ENCODE assay signal across 15 cellular contexts in genomic region chr16:366476-366875, GRCh38. TPM values are rescaled to one million over a fixed set of nuclear protein-coding genes. Genes with fewer than 3 reads are reported as not detected.
DNase-seq lines count a peak whose midpoint lies in the region; ATAC-seq, FAIRE-seq and TF ChIP-seq lines count a peak whose summit lies in the region.
"Had no signal": no experiment of that assay in that cellular context is flagged by ENCODE, and none has a peak within 500 bp of the region (broad histone marks: within the 10 kb centered on the region; RNA-seq: fewer than 3 reads in every experiment).

No MANE protein-coding gene starts in this region.

- no peak for FAIRE-seq in HepG2 (lab: Jason Lieb, UNC)
- FAIRE-seq: A204.1 had no signal

- POLR2A ChIA-PET in HepG2 (lab: Yijun Ruan, JAX): interaction anchor here (1.5 kb wide), 1 partner anchor 35 kb away, joined by 4 read pairs; the partner anchor contains the start of gene DECR2

- no peak for TF ChIP-seq CTCF in HepG2 (CRISPR knock-in tag; IDR thresholded peaks at IDR 0.05)
- TF ChIP-seq CTCF in right lobe of liver (IDR thresholded peaks at IDR 0.05): no peak
- TF ChIP-seq CTCF in RWPE2 (IDR thresholded peaks at IDR 0.05; ENCODE audit: poor library complexity, severe bottlenecking): no peak
- TF ChIP-seq CTCF in neural crest cell (conservative IDR thresholded peaks at IDR 0.05): no peak
- no peak for TF ChIP-seq CTCF in foreskin fibroblast (IDR thresholded peaks at IDR 0.05; ENCODE audit: low read depth, low read length)

- H3K9ac ChIP-seq in HepG2 (ENCODE audit: insufficient read depth, low read depth, low read length): no peak overlapping the region

- peaks cover 6% of the 10 kb centered on the region for H3K79me2 ChIP-seq in HepG2 (ENCODE audit: insufficient read depth, low read length)

- no peak overlapping the region for H3K27ac ChIP-seq in HepG2 (ENCODE audit: extremely low read length, insufficient read depth, low read length)
- H3K27ac ChIP-seq in right lobe of liver: no peak overlapping the region
- no peak overlapping the region for H3K27ac ChIP-seq in RWPE2 (ENCODE audit: poor library complexity, severe bottlenecking)

- no peaks in the 10 kb centered on the region for H3K9me3 Mint-ChIP-seq in neural crest cell
- H3K9me3 Mint-ChIP-seq: CD8-positive, alpha-beta memory T cell had no signal

- H3K27me3 ChIP-seq in HepG2 (ENCODE audit: control insufficient read depth in 1 of 2, insufficient read depth in 2 of 2, low read length in 2 of 2) (peaks cover 1 to 13% of the 10 kb centered on the region in 2 experiments; a peak in 4 of 5 replicates), right lobe of liver (no peaks in the 10 kb centered on the region), RWPE2 (ENCODE audit: insufficient read depth, poor library complexity, severe bottlenecking) (no peaks in the 10 kb centered on the region)

- H3K36me3 Mint-ChIP-seq in neural crest cell (ENCODE audit: low read depth): no peaks in the 10 kb centered on the region

- peaks cover 9% of the 10 kb centered on the region for H3K27me3 Mint-ChIP-seq in neural crest cell (ENCODE audit: low read depth)

- DNase-seq in HepG2 (ENCODE audit: low spot score) (no peak), right lobe of liver (no peak), RWPE2 (ENCODE audit: low spot score) (peak; percentile 51), neural crest cell (ENCODE audit: low read depth, low spot score) (no peak), SK-N-DZ (ENCODE audit: low spot score) (no peak), foreskin fibroblast (no peak)
- DNase-seq: BE2C; Caco-2; CD8-positive, alpha-beta memory T cell; DND-41; GDM1; HCEC 1CT; IMR-90 had no signal

- H3K4me3 ChIP-seq in HepG2 (replicated peaks in 1 of 3; ENCODE audit: insufficient read depth in 1 of 3, low read depth in 2 of 3, low read length in 3 of 3) (no peak overlapping the region), right lobe of liver (no peak overlapping the region), RWPE2 (ENCODE audit: severe bottlenecking) (no peak overlapping the region), foreskin fibroblast (ENCODE audit: low read depth in 1 of 2, low read length in 2 of 2) (no peak overlapping the region)

- H3K4me1 ChIP-seq in HepG2 (ENCODE audit: insufficient read depth, low read length) (peaks cover 65% of the 10 kb centered on the region), right lobe of liver (peaks cover 0 to 5% (median 2%) of the 10 kb centered on the region in 4 donors), RWPE2 (ENCODE audit: insufficient read depth, poor library complexity, severe bottlenecking) (peaks cover 2% of the 10 kb centered on the region)
- H3K4me1 ChIP-seq: Caco-2 had no signal

- TF ChIP-seq EP300 in HepG2 (IDR thresholded peaks at IDR 0.05; ENCODE audit: low read depth in 2 of 2, low read length in 2 of 2) (no peak), HepG2 (CRISPR knock-in tag; IDR thresholded peaks at IDR 0.05; ENCODE audit: borderline replicate concordance) (no peak)

- intact Hi-C loops in HepG2 (cut with micrococcal nuclease; ENCODE audit: unreplicated experiment) (no loop called here), right lobe of liver (cut with DNase I) (loop anchor here in 1 of 2 donors (10.0 kb wide), 1 partner anchor 132 kb away; the partner anchor contains the start of gene FAM234A)

- H4K20me1 ChIP-seq in HepG2 (ENCODE audit: insufficient read depth, low read length): no peaks in the 10 kb centered on the region

- H3K27ac Mint-ChIP-seq in neural crest cell (ENCODE audit: unreplicated experiment): no peak overlapping the region

- TF ChIP-seq POLR2A in HepG2 (IDR thresholded peaks at IDR 0.05; ENCODE audit: insufficient read depth in 1 of 2, low read depth in 2 of 2, low read length in 2 of 2): no peak
- no peak for TF ChIP-seq POLR2A in right lobe of liver (IDR thresholded peaks at IDR 0.05)

- in situ Hi-C loops in HepG2 (cut with HindIII; ENCODE audit: extremely low pct_ligation_motif_present, low pct_unique_long_range_greater_than_20kb): no loop called here

- CTCF ChIA-PET in HepG2 (lab: Yijun Ruan, JAX; ENCODE audit: low intra/inter-chr PET ratio, low total read pairs): no interaction called here

- H3K4me2 ChIP-seq in HepG2 (ENCODE audit: low read depth, low read length): no peak overlapping the region

- no peak for TF ChIP-seq RAD21 in HepG2 (CRISPR knock-in tag; IDR thresholded peaks at IDR 0.05)

- H3K4me3 Mint-ChIP-seq in neural crest cell: peak overlapping the region; percentile 67

- no peak for ATAC-seq in HepG2
- ATAC-seq in right lobe of liver: no peak
- ATAC-seq in RWPE2 (ENCODE audit: low read depth): no peak
- ATAC-seq in GM21515 (IDR thresholded peaks at IDR 0.05; ENCODE audit: unreplicated experiment): no peak

- no peak overlapping the region for H2AFZ ChIP-seq in HepG2 (ENCODE audit: low read length)

- peaks cover 14% of the 10 kb centered on the region for H3K4me1 Mint-ChIP-seq in neural crest cell

- H3K36me3 ChIP-seq in HepG2 (replicated peaks in 1 of 2; ENCODE audit: control insufficient read depth in 1 of 2, insufficient read depth in 2 of 2, low read length in 2 of 2) (peaks cover 5 to 23% of the 10 kb centered on the region in 2 experiments; a peak in 4 of 5 replicates), right lobe of liver (peaks cover 0 to 25% (median 0%) of the 10 kb centered on the region in 4 donors), RWPE2 (ENCODE audit: low read depth) (peaks cover 22% of the 10 kb centered on the region)

- 93% methylated on average over 8 of the region's 10 CpGs for WGBS in HepG2 (ENCODE audit: low lambda C conversion rate)
- WGBS in right lobe of liver (ENCODE audit: insufficient coverage, low coverage, low lambda C conversion rate, missing lambda C conversion rate): 100% methylated on average over 1 of the region's 10 CpGs

- no TSS peak for BruUV-seq in HepG2 (replicated peaks; lab: Mats Ljungman, UMichigan)

- H3K9me3 ChIP-seq in HepG2 (ENCODE audit: low read length): no peaks in the 10 kb centered on the region
- no peaks in the 10 kb centered on the region for H3K9me3 ChIP-seq in right lobe of liver
- H3K9me3 ChIP-seq in RWPE2 (ENCODE audit: severe bottlenecking): no peaks in the 10 kb centered on the region
- H3K9me3 ChIP-seq: BE2C, Caco-2 had no signal

RNA-seq across cellular contexts. Expression of gene MRPL28, which starts 3.9 kb away (rescaled TPM):
- 114 and 128 TPM in 2 replicates for total RNA-seq in HepG2 (2016; rRNA removed; fragmentation: Illumina TruSeq; extraction: Trizol)
- total RNA-seq in HepG2 (2016; cell fraction: cytosol; rRNA removed; fragmentation: Illumina TruSeq; extraction: Trizol; ENCODE audit: low read depth): 30.5 and 32.3 TPM in 2 replicates
- total RNA-seq in HepG2 (2016; cell fraction: insoluble cytoplasmic fraction; rRNA removed; fragmentation: Illumina TruSeq; extraction: Trizol): 115 and 131 TPM in 2 replicates
- total RNA-seq in HepG2 (2016; cell fraction: membrane; rRNA removed; fragmentation: Illumina TruSeq; extraction: Trizol): 36.8 and 38.6 TPM in 2 replicates
- 35.6 and 38.6 TPM in 2 replicates for total RNA-seq in HepG2 (2016; cell fraction: nucleus; rRNA removed; fragmentation: Illumina TruSeq; extraction: Trizol)
- polyA plus RNA-seq in HepG2 (2011; rRNA removed): 121 and 135 TPM in 2 replicates
- 141 and 211 TPM in 2 replicates for polyA plus RNA-seq in HepG2 (2011; cell fraction: cytosol; rRNA removed)
- polyA plus RNA-seq in HepG2 (2011; cell fraction: nucleus; rRNA removed): 65.0 and 69.2 TPM in 2 replicates
- 50.0 and 56.2 TPM in 2 replicates for polyA plus RNA-seq in HepG2 (2012)
- polyA plus RNA-seq in HepG2 (2016; cell fraction: cytosol; fragmentation: Illumina TruSeq; extraction: Trizol; ENCODE audit: low read depth): 35.7 and 36.6 TPM in 2 replicates
- polyA plus RNA-seq in HepG2 (2016; cell fraction: insoluble cytoplasmic fraction; fragmentation: Illumina TruSeq; extraction: Trizol; ENCODE audit: low read depth): 162 and 166 TPM in 2 replicates
- polyA plus RNA-seq in HepG2 (2016; cell fraction: membrane; fragmentation: Illumina TruSeq; extraction: Trizol; ENCODE audit: low read depth): 35.5 and 36.2 TPM in 2 replicates
- polyA plus RNA-seq in HepG2 (2016; cell fraction: nucleus; fragmentation: Illumina TruSeq; extraction: Trizol; ENCODE audit: insufficient read depth, low read depth): 85.4 and 90.0 TPM in 2 replicates
- 51.3 and 73.8 TPM in 2 replicates for polyA minus RNA-seq in HepG2 (2011; rRNA and poly(A)+ RNA removed; ENCODE audit: low replicate concordance)
- 29.4 and 29.5 TPM in 2 replicates for polyA minus RNA-seq in HepG2 (2011; cell fraction: cytosol; rRNA and poly(A)+ RNA removed)
- polyA minus RNA-seq in HepG2 (2011; cell fraction: nucleus; rRNA and poly(A)+ RNA removed): 10.2 and 13.2 TPM in 2 replicates
- 10 to 100 TPM; 29.9 to 64.7 (median 32.6) TPM for total RNA-seq in right lobe of liver
- 80.4 and 84.6 TPM in 2 replicates for total RNA-seq in neural crest cell
- 163 TPM in 2 replicates for polyA plus RNA-seq in SK-N-DZ (2014; cell fraction: cytosol; rRNA removed)
- 79.4 and 130 TPM in 2 replicates for polyA plus RNA-seq in SK-N-DZ (2014; cell fraction: nucleus; rRNA removed)

RNA-seq across cellular contexts. Expression of gene AXIN1, which starts 14.0 kb away (rescaled TPM):
- total RNA-seq in HepG2 (2016; rRNA removed; fragmentation: Illumina TruSeq; extraction: Trizol): 18.8 and 24.0 TPM in 2 replicates
- total RNA-seq in HepG2 (2016; cell fraction: cytosol; rRNA removed; fragmentation: Illumina TruSeq; extraction: Trizol; ENCODE audit: low read depth): 17.0 and 18.3 TPM in 2 replicates
- total RNA-seq in HepG2 (2016; cell fraction: insoluble cytoplasmic fraction; rRNA removed; fragmentation: Illumina TruSeq; extraction: Trizol): 14.2 and 23.9 TPM in 2 replicates
- total RNA-seq in HepG2 (2016; cell fraction: membrane; rRNA removed; fragmentation: Illumina TruSeq; extraction: Trizol): 32.6 and 32.8 TPM in 2 replicates
- 14.9 and 17.5 TPM in 2 replicates for total RNA-seq in HepG2 (2016; cell fraction: nucleus; rRNA removed; fragmentation: Illumina TruSeq; extraction: Trizol)
- 26.0 and 28.5 TPM in 2 replicates for polyA plus RNA-seq in HepG2 (2011; rRNA removed)
- 37.0 and 44.7 TPM in 2 replicates for polyA plus RNA-seq in HepG2 (2011; cell fraction: cytosol; rRNA removed)
- 55.4 and 62.8 TPM in 2 replicates for polyA plus RNA-seq in HepG2 (2011; cell fraction: nucleus; rRNA removed)
- 28.4 and 30.4 TPM in 2 replicates for polyA plus RNA-seq in HepG2 (2012)
- 8.5 and 8.8 TPM in 2 replicates for polyA plus RNA-seq in HepG2 (2016; cell fraction: cytosol; fragmentation: Illumina TruSeq; extraction: Trizol; ENCODE audit: low read depth)
- polyA plus RNA-seq in HepG2 (2016; cell fraction: insoluble cytoplasmic fraction; fragmentation: Illumina TruSeq; extraction: Trizol; ENCODE audit: low read depth): 19.0 and 24.8 TPM in 2 replicates
- polyA plus RNA-seq in HepG2 (2016; cell fraction: membrane; fragmentation: Illumina TruSeq; extraction: Trizol; ENCODE audit: low read depth): 22.0 and 23.4 TPM in 2 replicates
- 30.6 and 31.6 TPM in 2 replicates for polyA plus RNA-seq in HepG2 (2016; cell fraction: nucleus; fragmentation: Illumina TruSeq; extraction: Trizol; ENCODE audit: insufficient read depth, low read depth)
- polyA minus RNA-seq in HepG2 (2011; rRNA and poly(A)+ RNA removed; ENCODE audit: low replicate concordance): 10.4 and 24.0 TPM in 2 replicates
- polyA minus RNA-seq in HepG2 (2011; cell fraction: cytosol; rRNA and poly(A)+ RNA removed): 21.4 and 23.6 TPM in 2 replicates
- polyA minus RNA-seq in HepG2 (2011; cell fraction: nucleus; rRNA and poly(A)+ RNA removed): 14.3 and 15.7 TPM in 2 replicates
- total RNA-seq in right lobe of liver: 10 to 100 TPM in 3 of 6 experiments, 1 to 10 TPM in 3; 5.5 to 17.4 (median 9.4) TPM
- total RNA-seq in neural crest cell: 36.4 and 38.2 TPM in 2 replicates
- 31.1 and 33.4 TPM in 2 replicates for polyA plus RNA-seq in SK-N-DZ (2014; cell fraction: cytosol; rRNA removed)
- 33.0 and 36.2 TPM in 2 replicates for polyA plus RNA-seq in SK-N-DZ (2014; cell fraction: nucleus; rRNA removed)

RNA-seq across cellular contexts. Expression of gene PGAP6, which starts 15.3 kb away (rescaled TPM):
- 33.7 and 52.7 TPM in 2 replicates for total RNA-seq in HepG2 (2016; rRNA removed; fragmentation: Illumina TruSeq; extraction: Trizol)
- 52.2 and 54.4 TPM in 2 replicates for total RNA-seq in HepG2 (2016; cell fraction: cytosol; rRNA removed; fragmentation: Illumina TruSeq; extraction: Trizol; ENCODE audit: low read depth)
- total RNA-seq in HepG2 (2016; cell fraction: insoluble cytoplasmic fraction; rRNA removed; fragmentation: Illumina TruSeq; extraction: Trizol): 27.1 and 52.1 TPM in 2 replicates
- total RNA-seq in HepG2 (2016; cell fraction: membrane; rRNA removed; fragmentation: Illumina TruSeq; extraction: Trizol): 108 and 112 TPM in 2 replicates
- total RNA-seq in HepG2 (2016; cell fraction: nucleus; rRNA removed; fragmentation: Illumina TruSeq; extraction: Trizol): 36.6 and 38.8 TPM in 2 replicates
- polyA plus RNA-seq in HepG2 (2011; rRNA removed): 136 and 192 TPM in 2 replicates
- 183 and 222 TPM in 2 replicates for polyA plus RNA-seq in HepG2 (2011; cell fraction: cytosol; rRNA removed)
- polyA plus RNA-seq in HepG2 (2011; cell fraction: nucleus; rRNA removed): 308 and 324 TPM in 2 replicates
- polyA plus RNA-seq in HepG2 (2012): 54.7 and 75.9 TPM in 2 replicates
- polyA plus RNA-seq in HepG2 (2016; cell fraction: cytosol; fragmentation: Illumina TruSeq; extraction: Trizol; ENCODE audit: low read depth): 90.3 and 94.2 TPM in 2 replicates
- 43.3 and 54.7 TPM in 2 replicates for polyA plus RNA-seq in HepG2 (2016; cell fraction: insoluble cytoplasmic fraction; fragmentation: Illumina TruSeq; extraction: Trizol; ENCODE audit: low read depth)
- polyA plus RNA-seq in HepG2 (2016; cell fraction: membrane; fragmentation: Illumina TruSeq; extraction: Trizol; ENCODE audit: low read depth): 117 and 127 TPM in 2 replicates
- polyA plus RNA-seq in HepG2 (2016; cell fraction: nucleus; fragmentation: Illumina TruSeq; extraction: Trizol; ENCODE audit: insufficient read depth, low read depth): 107 and 123 TPM in 2 replicates
- 53.1 and 397 TPM in 2 replicates for polyA minus RNA-seq in HepG2 (2011; rRNA and poly(A)+ RNA removed; ENCODE audit: low replicate concordance)
- 61.4 and 63.3 TPM in 2 replicates for polyA minus RNA-seq in HepG2 (2011; cell fraction: cytosol; rRNA and poly(A)+ RNA removed)
- polyA minus RNA-seq in HepG2 (2011; cell fraction: nucleus; rRNA and poly(A)+ RNA removed): 26.0 and 48.0 TPM in 2 replicates
- 10 to 100 TPM; 24.3 to 44.6 (median 28.0) TPM for total RNA-seq in right lobe of liver
- total RNA-seq in neural crest cell: 56.4 and 62.0 TPM in 2 replicates
- 26.6 and 39.0 TPM in 2 replicates for polyA plus RNA-seq in SK-N-DZ (2014; cell fraction: cytosol; rRNA removed)
- polyA plus RNA-seq in SK-N-DZ (2014; cell fraction: nucleus; rRNA removed): 60.8 and 74.9 TPM in 2 replicates

RNA-seq across cellular contexts. Expression of gene NME4, which starts 30.5 kb away (rescaled TPM):
- total RNA-seq in HepG2 (2016; rRNA removed; fragmentation: Illumina TruSeq; extraction: Trizol) (82.8 and 121 TPM in 2 replicates), right lobe of liver (10 to 100 TPM; 50.3 to 83.6 (median 61.0) TPM), neural crest cell (233 and 254 TPM in 2 replicates)
- 711 and 716 TPM in 2 replicates for total RNA-seq in HepG2 (2016; cell fraction: cytosol; rRNA removed; fragmentation: Illumina TruSeq; extraction: Trizol; ENCODE audit: low read depth)
- 79.6 and 119 TPM in 2 replicates for total RNA-seq in HepG2 (2016; cell fraction: insoluble cytoplasmic fraction; rRNA removed; fragmentation: Illumina TruSeq; extraction: Trizol)
- total RNA-seq in HepG2 (2016; cell fraction: membrane; rRNA removed; fragmentation: Illumina TruSeq; extraction: Trizol): 463 and 513 TPM in 2 replicates
- total RNA-seq in HepG2 (2016; cell fraction: nucleus; rRNA removed; fragmentation: Illumina TruSeq; extraction: Trizol): 47.7 and 52.8 TPM in 2 replicates
- 263 and 275 TPM in 2 replicates for polyA plus RNA-seq in HepG2 (2011; rRNA removed)
- polyA plus RNA-seq in HepG2 (2011; cell fraction: cytosol; rRNA removed): 199 and 344 TPM in 2 replicates
- polyA plus RNA-seq in HepG2 (2011; cell fraction: nucleus; rRNA removed): 245 and 274 TPM in 2 replicates
- polyA plus RNA-seq in HepG2 (2012): 136 and 145 TPM in 2 replicates
- polyA plus RNA-seq in HepG2 (2016; cell fraction: cytosol; fragmentation: Illumina TruSeq; extraction: Trizol; ENCODE audit: low read depth): 1,773 and 1,829 TPM in 2 replicates
- polyA plus RNA-seq in HepG2 (2016; cell fraction: insoluble cytoplasmic fraction; fragmentation: Illumina TruSeq; extraction: Trizol; ENCODE audit: low read depth): 189 and 200 TPM in 2 replicates
- 997 and 1,012 TPM in 2 replicates for polyA plus RNA-seq in HepG2 (2016; cell fraction: membrane; fragmentation: Illumina TruSeq; extraction: Trizol; ENCODE audit: low read depth)
- polyA plus RNA-seq in HepG2 (2016; cell fraction: nucleus; fragmentation: Illumina TruSeq; extraction: Trizol; ENCODE audit: insufficient read depth, low read depth): 195 and 217 TPM in 2 replicates
- 21.3 and 147 TPM in 2 replicates for polyA minus RNA-seq in HepG2 (2011; rRNA and poly(A)+ RNA removed; ENCODE audit: low replicate concordance)
- polyA minus RNA-seq in HepG2 (2011; cell fraction: cytosol; rRNA and poly(A)+ RNA removed): 51.2 and 63.8 TPM in 2 replicates
- 27.2 and 27.9 TPM in 2 replicates for polyA minus RNA-seq in HepG2 (2011; cell fraction: nucleus; rRNA and poly(A)+ RNA removed)
- 357 and 443 TPM in 2 replicates for polyA plus RNA-seq in SK-N-DZ (2014; cell fraction: cytosol; rRNA removed)
- polyA plus RNA-seq in SK-N-DZ (2014; cell fraction: nucleus; rRNA removed): 288 and 307 TPM in 2 replicates

RNA-seq across cellular contexts. Expression of gene DECR2, which starts 35.2 kb away (rescaled TPM):
- 27.8 and 36.3 TPM in 2 replicates for total RNA-seq in HepG2 (2016; rRNA removed; fragmentation: Illumina TruSeq; extraction: Trizol)
- total RNA-seq in HepG2 (2016; cell fraction: cytosol; rRNA removed; fragmentation: Illumina TruSeq; extraction: Trizol; ENCODE audit: low read depth): 22.1 and 28.4 TPM in 2 replicates
- 28.1 and 37.2 TPM in 2 replicates for total RNA-seq in HepG2 (2016; cell fraction: insoluble cytoplasmic fraction; rRNA removed; fragmentation: Illumina TruSeq; extraction: Trizol)
- total RNA-seq in HepG2 (2016; cell fraction: membrane; rRNA removed; fragmentation: Illumina TruSeq; extraction: Trizol): 22.1 and 27.1 TPM in 2 replicates
- total RNA-seq in HepG2 (2016; cell fraction: nucleus; rRNA removed; fragmentation: Illumina TruSeq; extraction: Trizol): 34.5 and 35.9 TPM in 2 replicates
- polyA plus RNA-seq in HepG2 (2011; rRNA removed): 44.6 and 51.2 TPM in 2 replicates
- polyA plus RNA-seq in HepG2 (2011; cell fraction: cytosol; rRNA removed): 29.5 and 53.6 TPM in 2 replicates
- 220 and 244 TPM in 2 replicates for polyA plus RNA-seq in HepG2 (2011; cell fraction: nucleus; rRNA removed)
- polyA plus RNA-seq in HepG2 (2012): 22.1 and 23.1 TPM in 2 replicates
- polyA plus RNA-seq in HepG2 (2016; cell fraction: cytosol; fragmentation: Illumina TruSeq; extraction: Trizol; ENCODE audit: low read depth): 13.3 and 15.1 TPM in 2 replicates
- polyA plus RNA-seq in HepG2 (2016; cell fraction: insoluble cytoplasmic fraction; fragmentation: Illumina TruSeq; extraction: Trizol; ENCODE audit: low read depth): 31.8 and 35.2 TPM in 2 replicates
- 19.1 and 19.5 TPM in 2 replicates for polyA plus RNA-seq in HepG2 (2016; cell fraction: membrane; fragmentation: Illumina TruSeq; extraction: Trizol; ENCODE audit: low read depth)
- 124 and 131 TPM in 2 replicates for polyA plus RNA-seq in HepG2 (2016; cell fraction: nucleus; fragmentation: Illumina TruSeq; extraction: Trizol; ENCODE audit: insufficient read depth, low read depth)
- 15.9 and 53.9 TPM in 2 replicates for polyA minus RNA-seq in HepG2 (2011; rRNA and poly(A)+ RNA removed; ENCODE audit: low replicate concordance)
- 17.0 and 17.7 TPM in 2 replicates for polyA minus RNA-seq in HepG2 (2011; cell fraction: cytosol; rRNA and poly(A)+ RNA removed)
- polyA minus RNA-seq in HepG2 (2011; cell fraction: nucleus; rRNA and poly(A)+ RNA removed): 25.4 and 25.9 TPM in 2 replicates
- total RNA-seq in right lobe of liver: 100 to 1,000 TPM in 3 of 6 experiments, 10 to 100 TPM in 3; 73.6 to 169 (median 97.0) TPM
- total RNA-seq in neural crest cell: 22.4 and 25.7 TPM in 2 replicates
- 15.9 and 21.1 TPM in 2 replicates for polyA plus RNA-seq in SK-N-DZ (2014; cell fraction: cytosol; rRNA removed)
- polyA plus RNA-seq in SK-N-DZ (2014; cell fraction: nucleus; rRNA removed): 108 and 109 TPM in 2 replicates
